26 cellular contexts compared by ENCODE assay signal in the genomic region with DNA sequence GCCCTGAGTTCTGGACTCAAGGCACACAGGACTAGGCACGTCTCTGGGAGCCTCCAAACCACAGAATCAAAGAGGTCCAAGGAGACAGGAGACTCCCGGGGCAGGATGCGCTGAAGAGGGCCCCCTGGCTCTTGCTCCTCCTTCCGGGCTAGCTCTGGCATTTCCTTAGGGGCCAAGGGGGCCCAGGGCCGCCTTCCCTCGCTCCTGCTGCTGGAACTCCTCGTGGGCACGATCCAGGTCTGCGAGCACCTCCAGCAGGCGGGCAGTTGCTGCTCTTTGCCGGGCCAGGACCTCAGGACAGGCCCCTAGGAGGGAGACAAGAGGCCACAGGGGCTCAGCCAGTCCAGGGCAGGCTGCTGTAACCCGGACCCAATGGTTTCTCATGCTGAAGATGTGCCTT. TPM values are rescaled to one million over a fixed set of nuclear protein-coding genes. Genes with fewer than 3 reads are reported as not detected.
DNase-seq lines count a peak whose midpoint lies in the region; ATAC-seq and TF ChIP-seq lines count a peak whose summit lies in the region.
"Had no signal": no experiment of that assay in that cellular context is flagged by ENCODE, and none has a peak within 500 bp of the region (broad histone marks: within the 10 kb centered on the region; RNA-seq: fewer than 3 reads in every experiment).

No MANE protein-coding gene starts in this region.

- H3K4me3 Mint-ChIP-seq in WTC11: no peak overlapping the region
- no peak overlapping the region for H3K4me3 Mint-ChIP-seq in activated CD4-positive, alpha-beta memory T cell treated with anti-CD3 and anti-CD28 coated beads for 36 hours
- H3K4me3 Mint-ChIP-seq: HFFc6 had no signal

- TF ChIP-seq POLR2A in uterus (IDR thresholded peaks at IDR 0.05): no peak

- H3K4me1 ChIP-seq in BLaER1: peaks cover 53% of the 10 kb centered on the region
- peaks cover 74% of the 10 kb centered on the region for H3K4me1 ChIP-seq in OCI-LY1 (ENCODE audit: insufficient read depth, low read length, severe bottlenecking)
- peaks cover 16% of the 10 kb centered on the region for H3K4me1 ChIP-seq in parathyroid adenoma
- no peaks in the 10 kb centered on the region for H3K4me1 ChIP-seq in uterus
- H3K4me1 ChIP-seq: HAP-1, SJSA1 had no signal

- DNase-seq in WTC11 (ENCODE audit: low spot score) (no peak), retina (no peak), uterus (no peak)
- DNase-seq in activated CD4-positive, alpha-beta memory T cell treated with anti-CD3 and anti-CD28 coated beads for 36 hours: no peak
- DNase-seq: 8988T, ACHN, BE2C, Calu3, DMS79 treated with DMSO at 0.1 percent for 48 hours, GOT3, HFFc6, MM.1S, NCI-H1417, NCI-H1694, NCI-H2029 treated with DMSO at 0.1 percent for 48 hours, NCI-H446 treated with DMSO at 0.1 percent for 48 hours, NCI-H526, OCI-M1 had no signal

- 0 out of 2 replicates have a peak, but pooled peaks cover 8% of the 10 kb centered on the region for H4K20me1 ChIP-seq in BLaER1
- no peaks in the 10 kb centered on the region for H4K20me1 ChIP-seq in OCI-LY1 (ENCODE audit: insufficient read depth, low read length)

- peak overlapping the region; percentile 76; the same call in 1 of the 2 replicates for H3K27ac Mint-ChIP-seq in WTC11
- no peak overlapping the region for H3K27ac Mint-ChIP-seq in activated CD4-positive, alpha-beta memory T cell treated with anti-CD3 and anti-CD28 coated beads for 36 hours
- H3K27ac Mint-ChIP-seq: HFFc6 had no signal

- H3K27ac ChIP-seq in BLaER1: peak overlapping the region; percentile 55
- peak overlapping the region; percentile 87 for H3K27ac ChIP-seq in OCI-LY1 (ENCODE audit: low read depth, low read length, poor library complexity, severe bottlenecking)
- peak overlapping the region; percentile 66 for H3K27ac ChIP-seq in parathyroid adenoma
- no peak overlapping the region for H3K27ac ChIP-seq in uterus
- H3K27ac ChIP-seq: SJSA1 had no signal

- POLR2A ChIA-PET in WTC11 (lab: Charles Lee): no interaction called here
- POLR2A ChIA-PET in activated CD4-positive, alpha-beta memory T cell treated with anti-CD3 and anti-CD28 coated beads for 36 hours (lab: Charles Lee): no interaction called here

- H3K4me2 ChIP-seq in BLaER1 (no peak overlapping the region), OCI-LY1 (ENCODE audit: low read length) (no peak overlapping the region), parathyroid adenoma (ENCODE audit: low read length) (no peak overlapping the region)

- intact Hi-C loops in activated CD4-positive, alpha-beta memory T cell treated with anti-CD3 and anti-CD28 coated beads for 36 hours (cut with micrococcal nuclease): loop anchor here (2.0 kb wide), 2 partner anchors 41 to 107 kb away; no protein-coding TSS in a partner anchor
- intact Hi-C loops in uterus (cut with DNase I; ENCODE audit: low total_unique reads): no loop called here

- H3K9me3 Mint-ChIP-seq in WTC11: no peaks in the 10 kb centered on the region
- H3K9me3 Mint-ChIP-seq in activated CD4-positive, alpha-beta memory T cell treated with anti-CD3 and anti-CD28 coated beads for 36 hours: no peaks in the 10 kb centered on the region
- H3K9me3 Mint-ChIP-seq: HFFc6 had no signal

- H3K9me2 ChIP-seq in OCI-LY1 (ENCODE audit: low read depth, low read length): no peaks in the 10 kb centered on the region

- TF ChIP-seq CTCF in OCI-LY1 (IDR thresholded peaks at IDR 0.05; ENCODE audit: low read length) (no peak), WTC11 (IDR thresholded peaks at IDR 0.05) (no peak), parathyroid adenoma (IDR thresholded peaks at IDR 0.05) (no peak), uterus (IDR thresholded peaks at IDR 0.05) (no peak)

- H3K4me3 ChIP-seq in BLaER1 (no peak overlapping the region), OCI-LY1 (ENCODE audit: low read depth, low read length, poor library complexity, severe bottlenecking) (no peak overlapping the region), parathyroid adenoma (ENCODE audit: low read depth, low read length) (no peak overlapping the region), uterus (no peak overlapping the region)
- H3K4me3 ChIP-seq: HAP-1, K562, SJSA1 had no signal

- H3K27me3 ChIP-seq in BLaER1 (no peaks in the 10 kb centered on the region), OCI-LY1 (ENCODE audit: insufficient read depth, low read length) (no peaks in the 10 kb centered on the region), parathyroid adenoma (ENCODE audit: control insufficient read depth, insufficient read depth, low read length) (no peaks in the 10 kb centered on the region), uterus (peaks cover 0 to 7% of the 10 kb centered on the region in 2 donors)
- H3K27me3 ChIP-seq: BE2C had no signal

- no peaks in the 10 kb centered on the region; the same call in 1 of the 2 replicates for H3K27me3 Mint-ChIP-seq in WTC11 (ENCODE audit: low read depth)
- no peaks in the 10 kb centered on the region for H3K27me3 Mint-ChIP-seq in activated CD4-positive, alpha-beta memory T cell treated with anti-CD3 and anti-CD28 coated beads for 36 hours

- H2AFZ ChIP-seq in OCI-LY1 (ENCODE audit: low read length) (no peak overlapping the region), parathyroid adenoma (no peak overlapping the region)

- ATAC-seq in WTC11 (no peak), GM21515 (IDR thresholded peaks at IDR 0.05; ENCODE audit: unreplicated experiment) (no peak)
- ATAC-seq: K562, Right ventricle myocardium inferior had no signal

- CTCF ChIA-PET in WTC11 (lab: Charles Lee): interaction anchor here (1.1 to 3.0 kb wide), 5 partner anchors 10 to 107 kb away, joined by 3 to 13 read pairs (median 5); a partner anchor contains a TSS
- CTCF ChIA-PET in activated CD4-positive, alpha-beta memory T cell treated with anti-CD3 and anti-CD28 coated beads for 36 hours (lab: Charles Lee): interaction anchor here (1.6 to 5.5 kb wide), 6 partner anchors 10 to 106 kb away, joined by 3 to 44 read pairs (median 10); no protein-coding TSS in a partner anchor

- H3K9me3 ChIP-seq in BLaER1: no peaks in the 10 kb centered on the region
- no peaks in the 10 kb centered on the region for H3K9me3 ChIP-seq in OCI-LY1 (ENCODE audit: low read length)
- no peaks in the 10 kb centered on the region for H3K9me3 ChIP-seq in parathyroid adenoma (ENCODE audit: control insufficient read depth, low read length)
- no peaks in the 10 kb centered on the region for H3K9me3 ChIP-seq in uterus
- H3K9me3 ChIP-seq: BE2C, HAP-1, SJSA1 had no signal

- H3F3A ChIP-seq in OCI-LY1 (ENCODE audit: insufficient read depth, low read length): peaks cover 14% of the 10 kb centered on the region; the same call in 1 of the 2 replicates

- no peaks in the 10 kb centered on the region for H3K36me3 Mint-ChIP-seq in WTC11
- H3K36me3 Mint-ChIP-seq in activated CD4-positive, alpha-beta memory T cell treated with anti-CD3 and anti-CD28 coated beads for 36 hours: no peaks in the 10 kb centered on the region

- peaks cover 9% of the 10 kb centered on the region for H3K4me1 Mint-ChIP-seq in WTC11
- peaks cover 21% of the 10 kb centered on the region for H3K4me1 Mint-ChIP-seq in activated CD4-positive, alpha-beta memory T cell treated with anti-CD3 and anti-CD28 coated beads for 36 hours (ENCODE audit: low read depth)

- H3K79me2 ChIP-seq in OCI-LY1 (ENCODE audit: insufficient read depth, low read length): no peaks in the 10 kb centered on the region
- H3K79me2 ChIP-seq in parathyroid adenoma: peaks cover 3% of the 10 kb centered on the region

- H3K9ac ChIP-seq in BLaER1: peak overlapping the region; percentile 48; the same call in 1 of the 2 replicates
- H3K9ac ChIP-seq in OCI-LY1 (ENCODE audit: low read length): peak overlapping the region; percentile 33; the same call in 1 of the 2 replicates
- no peak overlapping the region for H3K9ac ChIP-seq in parathyroid adenoma

- H3K36me3 ChIP-seq in BLaER1 (peaks cover 59% of the 10 kb centered on the region), OCI-LY1 (ENCODE audit: insufficient read depth, low read length) (peaks cover 59% of the 10 kb centered on the region), parathyroid adenoma (ENCODE audit: control insufficient read depth, insufficient read depth, low read length) (no peaks in the 10 kb centered on the region), uterus (no peaks in the 10 kb centered on the region)
- H3K36me3 ChIP-seq: BE2C, HAP-1, SJSA1 had no signal

TF ChIP-seq in WTC11, 78 proteins besides CTCF, POLR2A, EP300 and RAD21 (continues in another document):
- TF ChIP-seq, protein P1, sequence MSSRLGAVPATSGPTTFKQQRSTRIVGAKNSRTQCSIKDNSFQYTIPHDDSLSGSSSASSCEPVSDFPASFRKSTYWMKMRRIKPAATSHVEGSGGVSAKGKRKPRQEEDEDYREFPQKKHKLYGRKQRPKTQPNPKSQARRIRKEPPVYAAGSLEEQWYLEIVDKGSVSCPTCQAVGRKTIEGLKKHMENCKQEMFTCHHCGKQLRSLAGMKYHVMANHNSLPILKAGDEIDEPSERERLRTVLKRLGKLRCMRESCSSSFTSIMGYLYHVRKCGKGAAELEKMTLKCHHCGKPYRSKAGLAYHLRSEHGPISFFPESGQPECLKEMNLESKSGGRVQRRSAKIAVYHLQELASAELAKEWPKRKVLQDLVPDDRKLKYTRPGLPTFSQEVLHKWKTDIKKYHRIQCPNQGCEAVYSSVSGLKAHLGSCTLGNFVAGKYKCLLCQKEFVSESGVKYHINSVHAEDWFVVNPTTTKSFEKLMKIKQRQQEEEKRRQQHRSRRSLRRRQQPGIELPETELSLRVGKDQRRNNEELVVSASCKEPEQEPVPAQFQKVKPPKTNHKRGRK (CRISPR knock-in tag; IDR thresholded peaks at IDR 0.05; ENCODE audit: borderline replicate concordance): no peak
- no peak for TF ChIP-seq PRRX2 (CRISPR knock-in tag; IDR thresholded peaks at IDR 0.05)

RNA-seq across cellular contexts. Expression of a gene that starts 35.8 kb away (rescaled TPM):
- total RNA-seq in WTC11 (2021): 6.9 to 8.1 TPM (median 8.0 TPM) in 3 replicates
- total RNA-seq in activated CD4-positive, alpha-beta memory T cell treated with anti-CD3 and anti-CD28 coated beads for 36 hours: 1 to 10 TPM; 4.4 to 4.9 TPM
- total RNA-seq in uterus: 1 to 10 TPM in 1 of 4 donors, not detected in 3; 6.8 TPM
- total RNA-seq: HFFc6, Right ventricle myocardium inferior, SJSA1 had no signal

RNA-seq across cellular contexts. Expression of a gene that starts 43.2 kb away (rescaled TPM):
- total RNA-seq in WTC11 (2021) (6.2 to 9.2 TPM (median 7.7 TPM) in 3 replicates), uterus (1 to 10 TPM; 2.4 to 8.6 (median 3.1) TPM)
- total RNA-seq in activated CD4-positive, alpha-beta memory T cell treated with anti-CD3 and anti-CD28 coated beads for 36 hours: 10 to 100 TPM; 11.0 to 12.4 TPM
- total RNA-seq: Calu3, HFFc6, K562, SJSA1 had no signal

RNA-seq across cellular contexts. Expression of a gene that starts 49.8 kb away (rescaled TPM):
- total RNA-seq in WTC11 (2021): 0.30 to 0.94 TPM (median 0.37 TPM) in 3 replicates
- under 1 TPM; 0.90 to 0.94 TPM for total RNA-seq in activated CD4-positive, alpha-beta memory T cell treated with anti-CD3 and anti-CD28 coated beads for 36 hours
- 1 to 10 TPM in 1 of 4 donors, under 1 TPM in 1, not detected in 2; 0.67 to 2.6 TPM for total RNA-seq in uterus
- total RNA-seq: K562, Right ventricle myocardium inferior, SJSA1 had no signal

Comparison
In these comparisons a context has a peak if more than half of its experiments do, and no peak if none do; other contexts are left out.
1. H3K27ac ChIP-seq: peak in BLaER1 (single experiment), OCI-LY1 (single experiment) and parathyroid adenoma (single experiment); none in uterus (0 of 2).